In genomic region chr10:21570761-21571521, GRCh38 we compare ENCODE assay signal across 17 cellular contexts. TPM values are rescaled to one million over a fixed set of nuclear protein-coding genes. Genes with fewer than 3 reads are reported as not detected.
DNase-seq lines count a peak whose midpoint lies in the region; ATAC-seq, FAIRE-seq and TF ChIP-seq lines count a peak whose summit lies in the region.
"Had no signal": no experiment of that assay in that cellular context is flagged by ENCODE, and none has a peak within 500 bp of the region (broad histone marks: within the 10 kb centered on the region; RNA-seq: fewer than 3 reads in every experiment).

No MANE protein-coding gene starts in this region.

- no peak for DNase-seq in T-helper 2 cell treated with Interferon-gamma antibody and Interleukin-4, amounts not matched to agents 5 μg/mL and 100 μg/mL, for 36 hours (ENCODE audit: low spot score)
- DNase-seq in T-helper 2 cell (no peak), GM12878 (ENCODE audit: low read depth, low spot score) (no peak), natural killer cell (no peak), HEK293T (ENCODE audit: extremely low spot score) (no peak), neuronal stem cell (ENCODE audit: low spot score) (no peak)
- no peak for DNase-seq in CD8-positive, alpha-beta memory T cell
- DNase-seq: HFFc6; naive B cell; NCI-H1930; stimulated activated CD4-positive, alpha-beta T cell treated with anti-CD3 and anti-CD28 coated beads, Interleukin-12 subunit alpha, Interleukin-12 subunit beta, amount 100 ng/mL, for 4 hours; SW 1271; transverse colon had no signal

- no peak for TF ChIP-seq EP300 in GM12878 (IDR thresholded peaks at IDR 0.05; ENCODE audit: borderline replicate concordance in 1 of 2, control insufficient read depth in 1 of 2, low read depth in 2 of 2, low read length in 2 of 2)

- H3K36me3 Mint-ChIP-seq in T-helper 2 cell treated with Interferon-gamma antibody and Interleukin-4, amounts not matched to agents 5 μg/mL and 100 μg/mL, for 36 hours (ENCODE audit: low read depth) = peaks cover 46% of the 10 kb centered on the region
- H3K36me3 Mint-ChIP-seq in CD8-positive, alpha-beta memory T cell = peaks cover 6 to 51% (median 14%) of the 10 kb centered on the region in 3 donors
- peaks cover 7% of the 10 kb centered on the region for H3K36me3 Mint-ChIP-seq in natural killer cell

- TF ChIP-seq POLR2A in GM12878 (IDR thresholded peaks at IDR 0.05; ENCODE audit: low read depth, low read length) = no peak

- POLR2A ChIA-PET in CD8-positive, alpha-beta memory T cell (lab: Charles Lee) = no interaction called here
- POLR2A ChIA-PET in GM12878 (lab: Charles Lee) (interaction anchor here (0.6 kb wide), 1 partner anchor 10 kb away, joined by 4 read pairs; no protein-coding TSS in a partner anchor), HEK293T (lab: Yijun Ruan, JAX) (no interaction called here)

- H4K20me1 ChIP-seq in GM12878 (ENCODE audit: control insufficient read depth, insufficient read depth) = no peaks in the 10 kb centered on the region

- no peak for TF ChIP-seq RAD21 in GM12878 (IDR thresholded peaks at IDR 0.05; ENCODE audit: insufficient read depth, low read depth, low read length)

- in situ Hi-C loops in GM12878 (cut with MboI) = no loop called here

- H4K91ac ChIP-seq in neuronal stem cell (ENCODE audit: low read depth, low read length, poor library complexity) = no peak overlapping the region

- no peak for TF ChIP-seq CTCF in GM12878 (IDR thresholded peaks at IDR 0.05 in 2 of 3, conservative IDR thresholded peaks at IDR 0.05 in 1 of 3; ENCODE audit: control insufficient read depth in 2 of 3, extremely low read depth in 1 of 3, insufficient read depth in 1 of 3, low read depth in 3 of 3, low read length in 3 of 3)
- TF ChIP-seq CTCF in natural killer cell (IDR thresholded peaks at IDR 0.05) = no peak

- H3K4me2 ChIP-seq in GM12878 (ENCODE audit: control insufficient read depth, insufficient read depth) = peak overlapping the region; percentile 48; the same call in 1 of the 2 replicates
- H3K4me2 ChIP-seq in neuronal stem cell (ENCODE audit: insufficient read depth, low read length, poor library complexity, severe bottlenecking) = no peak overlapping the region
- H3K4me2 ChIP-seq: BLaER1 treated with 17β-estradiol and CSF1 and Interleukin-3, amounts not matched to agents 10 nM and 100 nM had no signal

- intact Hi-C loops in GM12878 (cut with micrococcal nuclease; ENCODE audit: unreplicated experiment) (no loop called here), natural killer cell (cut with micrococcal nuclease) (no loop called here)

- no peak overlapping the region for H2BK5ac ChIP-seq in neuronal stem cell (ENCODE audit: low read length)

- H3K9ac ChIP-seq in GM12878 (ENCODE audit: control insufficient read depth, insufficient read depth, low read length) (no peak overlapping the region; the same call in 1 of the 2 replicates), neuronal stem cell (ENCODE audit: low read depth, low read length, poor library complexity) (no peak overlapping the region)
- H3K9ac ChIP-seq: BLaER1 treated with 17β-estradiol and CSF1 and Interleukin-3, amounts not matched to agents 10 nM and 100 nM had no signal

- no peak overlapping the region for H3K14ac ChIP-seq in neuronal stem cell (ENCODE audit: low read length)

- SMC1A ChIA-PET in GM12878 (lab: Charles Lee; ENCODE audit: uncharacterized antibody, unreplicated experiment) = interaction anchor here (1.1 to 1.3 kb wide), 3 partner anchors 20 to 162 kb away, joined by 3 to 6 read pairs (median 4); no protein-coding TSS in a partner anchor

- H2BK120ac ChIP-seq in neuronal stem cell (ENCODE audit: low read depth, low read length) = no peak overlapping the region

- CTCF ChIA-PET in CD8-positive, alpha-beta memory T cell (lab: Charles Lee) = no interaction called here
- CTCF ChIA-PET in GM12878 (lab: Yijun Ruan, JAX) (interaction anchor here (1.6 kb wide), 1 partner anchor 10 kb away, joined by 4 read pairs; no protein-coding TSS in a partner anchor), HEK293T (lab: Yijun Ruan, JAX) (no interaction called here)

- peak overlapping the region; percentile 75 for H3K27ac Mint-ChIP-seq in T-helper 2 cell treated with Interferon-gamma antibody and Interleukin-4, amounts not matched to agents 5 μg/mL and 100 μg/mL, for 36 hours
- peak overlapping the region in 6 of 8 donors; percentile 10 to 76 (median 56) for H3K27ac Mint-ChIP-seq in CD8-positive, alpha-beta memory T cell
- peak overlapping the region; percentile 54 to 80 for H3K27ac Mint-ChIP-seq in natural killer cell
- H3K27ac Mint-ChIP-seq: HFFc6 had no signal

- H3K27me3 Mint-ChIP-seq in T-helper 2 cell treated with Interferon-gamma antibody and Interleukin-4, amounts not matched to agents 5 μg/mL and 100 μg/mL, for 36 hours (ENCODE audit: low read depth) = no peaks in the 10 kb centered on the region
- H3K27me3 Mint-ChIP-seq in CD8-positive, alpha-beta memory T cell = no peaks in the 10 kb centered on the region
- no peaks in the 10 kb centered on the region for H3K27me3 Mint-ChIP-seq in natural killer cell (ENCODE audit: low read depth in 2 of 2)
- H3K27me3 Mint-ChIP-seq: naive B cell had no signal

- H3K4me1 ChIP-seq in CD8-positive, alpha-beta memory T cell (ENCODE audit: insufficient read depth, low read length) = peaks cover 24% of the 10 kb centered on the region
- H3K4me1 ChIP-seq in GM12878 (ENCODE audit: control insufficient read depth, insufficient read depth, low read length) (peaks cover 21% of the 10 kb centered on the region), neuronal stem cell (ENCODE audit: control insufficient read depth in 2 of 2, insufficient read depth in 1 of 2, low read depth in 1 of 2, low read length in 2 of 2) (peaks cover 0 to 3% of the 10 kb centered on the region in 2 donors)

- H3K4me1 Mint-ChIP-seq in T-helper 2 cell treated with Interferon-gamma antibody and Interleukin-4, amounts not matched to agents 5 μg/mL and 100 μg/mL, for 36 hours (ENCODE audit: low read depth) = peaks cover 34% of the 10 kb centered on the region
- peaks cover 45 to 80% (median 74%) of the 10 kb centered on the region in 3 donors for H3K4me1 Mint-ChIP-seq in CD8-positive, alpha-beta memory T cell
- peaks cover 35 to 51% of the 10 kb centered on the region in 2 donors for H3K4me1 Mint-ChIP-seq in natural killer cell

- H4K8ac ChIP-seq in neuronal stem cell (ENCODE audit: low read depth, low read length) = no peak overlapping the region

- H3K27me3 ChIP-seq in CD8-positive, alpha-beta memory T cell (ENCODE audit: insufficient read depth, low read length, poor library complexity, severe bottlenecking) = no peaks in the 10 kb centered on the region
- no peaks in the 10 kb centered on the region for H3K27me3 ChIP-seq in GM12878 (replicated peaks in 1 of 2; ENCODE audit: control insufficient read depth in 2 of 2, insufficient read depth in 2 of 2, low read length in 1 of 2)
- H3K27me3 ChIP-seq in neuronal stem cell (ENCODE audit: control insufficient read depth in 3 of 3, insufficient read depth in 3 of 3, low read depth in 1 of 3, low read length in 3 of 3) = no peaks in the 10 kb centered on the region
- H3K27me3 ChIP-seq: BLaER1 treated with 17β-estradiol and CSF1 and Interleukin-3, amounts not matched to agents 10 nM and 100 nM; transverse colon had no signal

- peaks cover 2% of the 10 kb centered on the region for H3K79me1 ChIP-seq in neuronal stem cell (ENCODE audit: low read depth, low read length)

- BruUV-seq in GM12878 (replicated peaks; lab: Mats Ljungman, UMichigan) = no TSS peak

- H2BK15ac ChIP-seq in neuronal stem cell (ENCODE audit: low read length) = no peak overlapping the region

- H3K4ac ChIP-seq in neuronal stem cell (ENCODE audit: low read length) = no peak overlapping the region

- H3K4me3 ChIP-seq in CD8-positive, alpha-beta memory T cell (ENCODE audit: low read length) = no peak overlapping the region
- H3K4me3 ChIP-seq in GM12878 (no peak overlapping the region; the same call in 1 of the 2 replicates), neuronal stem cell (ENCODE audit: low read length in 2 of 2) (no peak overlapping the region)
- H3K4me3 ChIP-seq: BLaER1 treated with 17β-estradiol and CSF1 and Interleukin-3, amounts not matched to agents 10 nM and 100 nM; lung; transverse colon had no signal

- no peak for FAIRE-seq in GM12878 (lab: Jason Lieb, UNC)

- H3K36me3 ChIP-seq in CD8-positive, alpha-beta memory T cell (ENCODE audit: insufficient read depth, low read length) = no peaks in the 10 kb centered on the region
- H3K36me3 ChIP-seq in GM12878 (ENCODE audit: control insufficient read depth in 2 of 2, insufficient read depth in 2 of 2, low read length in 1 of 2) (peaks cover 0 to 4% of the 10 kb centered on the region in 2 experiments; a peak in 3 of 4 replicates), neuronal stem cell (replicated peaks in 1 of 2; ENCODE audit: control insufficient read depth in 2 of 2, insufficient read depth in 2 of 2, low read length in 2 of 2) (peaks cover 0 to 43% of the 10 kb centered on the region in 2 donors)
- H3K36me3 ChIP-seq: transverse colon had no signal

- peaks cover 63% of the 10 kb centered on the region for H3K79me2 ChIP-seq in GM12878 (ENCODE audit: control insufficient read depth, insufficient read depth, low read length)

- H3K23ac ChIP-seq in neuronal stem cell (ENCODE audit: low read depth, low read length, poor library complexity) = no peak overlapping the region

- H3K9me3 Mint-ChIP-seq in T-helper 2 cell treated with Interferon-gamma antibody and Interleukin-4, amounts not matched to agents 5 μg/mL and 100 μg/mL, for 36 hours = no peaks in the 10 kb centered on the region
- no peaks in the 10 kb centered on the region for H3K9me3 Mint-ChIP-seq in CD8-positive, alpha-beta memory T cell
- no peaks in the 10 kb centered on the region for H3K9me3 Mint-ChIP-seq in natural killer cell
- H3K9me3 Mint-ChIP-seq: HFFc6, naive B cell had no signal

- no peaks in the 10 kb centered on the region for H3K9me3 ChIP-seq in CD8-positive, alpha-beta memory T cell (ENCODE audit: low read length)
- H3K9me3 ChIP-seq in GM12878 (replicated peaks; ENCODE audit: control insufficient read depth, insufficient read depth, low read length) (no peaks in the 10 kb centered on the region; the same call in 2 of the 3 replicates), neuronal stem cell (replicated peaks in 1 of 2; ENCODE audit: control insufficient read depth in 2 of 2, insufficient read depth in 1 of 2, low read depth in 1 of 2, low read length in 2 of 2) (no peaks in the 10 kb centered on the region)
- H3K9me3 ChIP-seq: transverse colon had no signal

- H3K18ac ChIP-seq in neuronal stem cell (ENCODE audit: low read length) = no peak overlapping the region

- no peak overlapping the region for H3K4me3 Mint-ChIP-seq in T-helper 2 cell treated with Interferon-gamma antibody and Interleukin-4, amounts not matched to agents 5 μg/mL and 100 μg/mL, for 36 hours
- H3K4me3 Mint-ChIP-seq in CD8-positive, alpha-beta memory T cell = peak overlapping the region in 4 of 7 donors; percentile 6 to 42 (median 16)
- no peak overlapping the region for H3K4me3 Mint-ChIP-seq in natural killer cell
- H3K4me3 Mint-ChIP-seq: HFFc6 had no signal

- no peak overlapping the region for H2AFZ ChIP-seq in GM12878 (ENCODE audit: control insufficient read depth, low read depth, low read length)
- no peak overlapping the region for H2AFZ ChIP-seq in neuronal stem cell (ENCODE audit: low read length)

- H2AK5ac ChIP-seq in neuronal stem cell (ENCODE audit: low read depth, low read length) = no peak overlapping the region

- H2BK12ac ChIP-seq in neuronal stem cell (ENCODE audit: low read length) = no peak overlapping the region

- ATAC-seq in GM12878 = peak; percentile 74
- ATAC-seq in natural killer cell = no peak
- ATAC-seq in GM18909 (IDR thresholded peaks at IDR 0.05; ENCODE audit: poor library complexity, unreplicated experiment) = no peak

- WGBS in GM12878 (ENCODE audit: insufficient coverage, insufficient replicate concordance, low lambda C conversion rate, missing lambda C conversion rate) = 67% methylated on average over 3 of the region's 3 CpGs
- WGBS in neuronal stem cell (ENCODE audit: extremely low coverage in 2 of 2, insufficient read length in 2 of 2, insufficient replicate concordance in 1 of 2), 2 donors = no CpG with 5 or more reads among the region's 3 CpGs

- H3K27ac ChIP-seq in CD8-positive, alpha-beta memory T cell (ENCODE audit: low read depth, low read length) = no peak overlapping the region
- H3K27ac ChIP-seq in GM12878 (ENCODE audit: control insufficient read depth, insufficient read depth) (peak overlapping the region; percentile 55), neuronal stem cell (replicated peaks; ENCODE audit: low read length) (no peak overlapping the region)
- H3K27ac ChIP-seq: BLaER1 treated with 17β-estradiol and CSF1 and Interleukin-3, amounts not matched to agents 10 nM and 100 nM; transverse colon; VCaP had no signal

- RAD21 ChIA-PET in GM12878 (lab: Charles Lee; ENCODE audit: unreplicated experiment) = no interaction called here

RNA-seq across cellular contexts. Expression of gene MLLT10, which starts 36.9 kb away (rescaled TPM):
- total RNA-seq in CD8-positive, alpha-beta memory T cell = 10 to 100 TPM; 35.6 to 37.2 TPM
- 7.4 TPM for polyA plus RNA-seq in CD8-positive, alpha-beta memory T cell
- 240 and 255 TPM in 2 replicates for total RNA-seq in GM12878 (2013; cell fraction: nucleolus; rRNA removed)
- 37.1 and 45.6 TPM in 2 replicates for total RNA-seq in GM12878 (2014; rRNA removed)
- 27.5 and 30.1 TPM in 2 replicates for total RNA-seq in GM12878 (2014; rRNA removed; fragmentation: Illumina TruSeq; extraction: Trizol)
- 32.2 and 36.7 TPM in 2 replicates for total RNA-seq in GM12878 (2021)
- 34.5 TPM for polyA plus RNA-seq in GM12878 (2011; ENCODE audit: low read depth)
- polyA plus RNA-seq in GM12878 (2011; rRNA removed) = 61.1 and 61.5 TPM in 2 replicates
- polyA plus RNA-seq in GM12878 (2011; cell fraction: cytosol; rRNA removed) = 41.5 and 44.6 TPM in 2 replicates
- polyA plus RNA-seq in GM12878 (2011; cell fraction: nucleus; rRNA removed) = 63.2 and 68.2 TPM in 2 replicates
- 19.2 and 23.0 TPM in 2 replicates for polyA plus RNA-seq in GM12878 (2012)
- 29.5 and 39.5 TPM in 2 replicates for polyA plus RNA-seq in GM12878 (2014; fragmentation: Illumina TruSeq; extraction: Trizol)
- polyA plus RNA-seq in GM12878 (2014; fragmentation: Nextera tagmentation; extraction: Ambion mirVana) = 10 to 100 TPM in 1 of 2 experiments, 1 to 10 TPM in 1; 8.7 to 12.1 TPM
- polyA plus RNA-seq in GM12878 (2014; rRNA removed) = 32.8 and 37.4 TPM in 2 replicates
- polyA plus RNA-seq in GM12878 (2016; fragmentation: Nextera tagmentation; extraction: Ambion mirVana) = 10 to 100 TPM; 13.8 to 16.3 TPM
- polyA minus RNA-seq in GM12878 (2011; rRNA and poly(A)+ RNA removed) = 95.6 and 97.9 TPM in 2 replicates
- polyA minus RNA-seq in GM12878 (2011; cell fraction: cytosol; rRNA and poly(A)+ RNA removed) = 15.5 and 19.3 TPM in 2 replicates
- polyA minus RNA-seq in GM12878 (2011; cell fraction: nucleus; rRNA and poly(A)+ RNA removed) = 74.1 and 152 TPM in 2 replicates
- 10 to 100 TPM; 40.4 to 65.2 (median 60.0) TPM for total RNA-seq in natural killer cell
- 43.4 TPM for polyA plus RNA-seq in neuronal stem cell (2013, experiment 1 of 2)
- polyA plus RNA-seq in neuronal stem cell (2013, experiment 2 of 2) = 44.9 TPM

RNA-seq across cellular contexts. Expression of gene SKIDA1, which starts 45.5 kb away (rescaled TPM):
- under 1 TPM; 0.24 to 0.35 TPM for total RNA-seq in CD8-positive, alpha-beta memory T cell
- polyA plus RNA-seq in CD8-positive, alpha-beta memory T cell = 0.20 TPM
- total RNA-seq in GM12878 (2013; cell fraction: nucleolus; rRNA removed) = 0.22 and 0.35 TPM in 2 replicates
- 0.23 and 0.98 TPM in 2 replicates for total RNA-seq in GM12878 (2014; rRNA removed)
- total RNA-seq in GM12878 (2014; rRNA removed; fragmentation: Illumina TruSeq; extraction: Trizol) = 0.28 and 0.45 TPM in 2 replicates
- total RNA-seq in GM12878 (2021) = 0.13 and 0.72 TPM in 2 replicates
- not detected for polyA plus RNA-seq in GM12878 (2011; ENCODE audit: low read depth)
- polyA plus RNA-seq in GM12878 (2011; rRNA removed) = 0.04 and 0.05 TPM in 2 replicates
- 0.03 and 0.10 TPM in 2 replicates for polyA plus RNA-seq in GM12878 (2011; cell fraction: cytosol; rRNA removed)
- polyA plus RNA-seq in GM12878 (2011; cell fraction: nucleus; rRNA removed) = 0.06 TPM in 1 of 2 replicates, not detected in the other
- polyA plus RNA-seq in GM12878 (2012) = 0.16 and 0.28 TPM in 2 replicates
- 0.26 and 0.65 TPM in 2 replicates for polyA plus RNA-seq in GM12878 (2014; fragmentation: Illumina TruSeq; extraction: Trizol)
- polyA plus RNA-seq in GM12878 (2014; fragmentation: Nextera tagmentation; extraction: Ambion mirVana) = under 1 TPM; 0.08 to 0.29 TPM
- polyA plus RNA-seq in GM12878 (2014; rRNA removed) = 0.53 and 0.90 TPM in 2 replicates
- polyA plus RNA-seq in GM12878 (2016; fragmentation: Nextera tagmentation; extraction: Ambion mirVana) = under 1 TPM; 0.63 to 0.78 TPM
- polyA minus RNA-seq in GM12878 (2011; rRNA and poly(A)+ RNA removed) = 0.05 and 0.15 TPM in 2 replicates
- polyA minus RNA-seq in GM12878 (2011; cell fraction: cytosol; rRNA and poly(A)+ RNA removed) = not detected in 2 replicates
- polyA minus RNA-seq in GM12878 (2011; cell fraction: nucleus; rRNA and poly(A)+ RNA removed) = not detected in 2 replicates
- not detected for total RNA-seq in natural killer cell
- polyA plus RNA-seq in neuronal stem cell (2013, experiment 1 of 2) = 57.0 TPM
- 57.0 TPM for polyA plus RNA-seq in neuronal stem cell (2013, experiment 2 of 2)

Comparison
In these comparisons a context has a peak if more than half of its experiments do, and no peak if none do; other contexts are left out.
1. H3K4me3 Mint-ChIP-seq: peak in CD8-positive, alpha-beta memory T cell (4 of 7); none in T-helper 2 cell treated with Interferon-gamma antibody and Interleukin-4, amounts not matched to agents 5 μg/mL and 100 μg/mL, for 36 hours (single experiment) and natural killer cell (single experiment).
2. Peak in every context shown above with its lines, with median percentiles within 50 percentile points of each other: H3K27ac Mint-ChIP-seq.